ENCODE assay signal across 1 cellular context in the genomic region with DNA sequence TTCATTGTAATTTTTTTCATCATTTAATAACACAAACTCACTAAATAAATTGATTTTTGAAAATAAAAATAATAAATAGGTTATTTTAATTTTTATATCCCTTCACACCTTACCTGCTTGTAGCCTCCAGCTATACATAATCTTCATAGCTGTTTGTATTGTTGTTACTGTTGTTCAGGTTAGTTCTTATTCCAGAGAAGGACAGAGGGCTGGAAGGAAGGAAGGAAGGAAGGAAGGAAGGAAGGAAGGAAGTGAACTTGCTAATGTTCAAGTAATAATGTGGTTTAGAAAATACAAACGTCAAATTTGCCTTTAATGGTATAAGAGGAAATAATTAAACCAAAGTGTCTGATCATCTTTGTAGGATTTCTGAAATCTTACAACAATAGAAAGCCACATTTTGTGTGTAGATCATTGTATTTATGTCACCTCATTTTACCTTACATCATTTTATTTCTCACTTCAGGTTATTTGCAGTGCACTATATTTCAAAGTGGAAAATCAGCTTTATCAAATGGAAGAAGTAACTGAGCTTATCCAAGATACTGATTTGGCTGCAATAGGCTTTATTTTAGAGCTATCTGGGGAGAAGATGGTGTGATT.
TF ChIP-seq lines count a peak whose summit lies in the region.

No MANE protein-coding gene starts in this region.

TF ChIP-seq in GM23338, 12 proteins besides CTCF, POLR2A, EP300 and RAD21 (continued from another document):
- TF ChIP-seq, protein P1, sequence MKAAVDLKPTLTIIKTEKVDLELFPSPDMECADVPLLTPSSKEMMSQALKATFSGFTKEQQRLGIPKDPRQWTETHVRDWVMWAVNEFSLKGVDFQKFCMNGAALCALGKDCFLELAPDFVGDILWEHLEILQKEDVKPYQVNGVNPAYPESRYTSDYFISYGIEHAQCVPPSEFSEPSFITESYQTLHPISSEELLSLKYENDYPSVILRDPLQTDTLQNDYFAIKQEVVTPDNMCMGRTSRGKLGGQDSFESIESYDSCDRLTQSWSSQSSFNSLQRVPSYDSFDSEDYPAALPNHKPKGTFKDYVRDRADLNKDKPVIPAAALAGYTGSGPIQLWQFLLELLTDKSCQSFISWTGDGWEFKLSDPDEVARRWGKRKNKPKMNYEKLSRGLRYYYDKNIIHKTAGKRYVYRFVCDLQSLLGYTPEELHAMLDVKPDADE (IDR thresholded peaks at IDR 0.05): no peak
- TF ChIP-seq JUNB (IDR thresholded peaks at IDR 0.05; ENCODE audit: unreplicated experiment): no peak
- no peak for TF ChIP-seq POLR2AphosphoS5 (IDR thresholded peaks at IDR 0.05; ENCODE audit: low read depth)
- TF ChIP-seq, protein P2, sequence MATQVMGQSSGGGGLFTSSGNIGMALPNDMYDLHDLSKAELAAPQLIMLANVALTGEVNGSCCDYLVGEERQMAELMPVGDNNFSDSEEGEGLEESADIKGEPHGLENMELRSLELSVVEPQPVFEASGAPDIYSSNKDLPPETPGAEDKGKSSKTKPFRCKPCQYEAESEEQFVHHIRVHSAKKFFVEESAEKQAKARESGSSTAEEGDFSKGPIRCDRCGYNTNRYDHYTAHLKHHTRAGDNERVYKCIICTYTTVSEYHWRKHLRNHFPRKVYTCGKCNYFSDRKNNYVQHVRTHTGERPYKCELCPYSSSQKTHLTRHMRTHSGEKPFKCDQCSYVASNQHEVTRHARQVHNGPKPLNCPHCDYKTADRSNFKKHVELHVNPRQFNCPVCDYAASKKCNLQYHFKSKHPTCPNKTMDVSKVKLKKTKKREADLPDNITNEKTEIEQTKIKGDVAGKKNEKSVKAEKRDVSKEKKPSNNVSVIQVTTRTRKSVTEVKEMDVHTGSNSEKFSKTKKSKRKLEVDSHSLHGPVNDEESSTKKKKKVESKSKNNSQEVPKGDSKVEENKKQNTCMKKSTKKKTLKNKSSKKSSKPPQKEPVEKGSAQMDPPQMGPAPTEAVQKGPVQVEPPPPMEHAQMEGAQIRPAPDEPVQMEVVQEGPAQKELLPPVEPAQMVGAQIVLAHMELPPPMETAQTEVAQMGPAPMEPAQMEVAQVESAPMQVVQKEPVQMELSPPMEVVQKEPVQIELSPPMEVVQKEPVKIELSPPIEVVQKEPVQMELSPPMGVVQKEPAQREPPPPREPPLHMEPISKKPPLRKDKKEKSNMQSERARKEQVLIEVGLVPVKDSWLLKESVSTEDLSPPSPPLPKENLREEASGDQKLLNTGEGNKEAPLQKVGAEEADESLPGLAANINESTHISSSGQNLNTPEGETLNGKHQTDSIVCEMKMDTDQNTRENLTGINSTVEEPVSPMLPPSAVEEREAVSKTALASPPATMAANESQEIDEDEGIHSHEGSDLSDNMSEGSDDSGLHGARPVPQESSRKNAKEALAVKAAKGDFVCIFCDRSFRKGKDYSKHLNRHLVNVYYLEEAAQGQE (IDR thresholded peaks at IDR 0.05; ENCODE audit: unreplicated experiment): no peak
- no peak for TF ChIP-seq CREB1 (CRISPR knock-in tag; IDR thresholded peaks at IDR 0.05; ENCODE audit: low read depth)
- TF ChIP-seq, protein P3, sequence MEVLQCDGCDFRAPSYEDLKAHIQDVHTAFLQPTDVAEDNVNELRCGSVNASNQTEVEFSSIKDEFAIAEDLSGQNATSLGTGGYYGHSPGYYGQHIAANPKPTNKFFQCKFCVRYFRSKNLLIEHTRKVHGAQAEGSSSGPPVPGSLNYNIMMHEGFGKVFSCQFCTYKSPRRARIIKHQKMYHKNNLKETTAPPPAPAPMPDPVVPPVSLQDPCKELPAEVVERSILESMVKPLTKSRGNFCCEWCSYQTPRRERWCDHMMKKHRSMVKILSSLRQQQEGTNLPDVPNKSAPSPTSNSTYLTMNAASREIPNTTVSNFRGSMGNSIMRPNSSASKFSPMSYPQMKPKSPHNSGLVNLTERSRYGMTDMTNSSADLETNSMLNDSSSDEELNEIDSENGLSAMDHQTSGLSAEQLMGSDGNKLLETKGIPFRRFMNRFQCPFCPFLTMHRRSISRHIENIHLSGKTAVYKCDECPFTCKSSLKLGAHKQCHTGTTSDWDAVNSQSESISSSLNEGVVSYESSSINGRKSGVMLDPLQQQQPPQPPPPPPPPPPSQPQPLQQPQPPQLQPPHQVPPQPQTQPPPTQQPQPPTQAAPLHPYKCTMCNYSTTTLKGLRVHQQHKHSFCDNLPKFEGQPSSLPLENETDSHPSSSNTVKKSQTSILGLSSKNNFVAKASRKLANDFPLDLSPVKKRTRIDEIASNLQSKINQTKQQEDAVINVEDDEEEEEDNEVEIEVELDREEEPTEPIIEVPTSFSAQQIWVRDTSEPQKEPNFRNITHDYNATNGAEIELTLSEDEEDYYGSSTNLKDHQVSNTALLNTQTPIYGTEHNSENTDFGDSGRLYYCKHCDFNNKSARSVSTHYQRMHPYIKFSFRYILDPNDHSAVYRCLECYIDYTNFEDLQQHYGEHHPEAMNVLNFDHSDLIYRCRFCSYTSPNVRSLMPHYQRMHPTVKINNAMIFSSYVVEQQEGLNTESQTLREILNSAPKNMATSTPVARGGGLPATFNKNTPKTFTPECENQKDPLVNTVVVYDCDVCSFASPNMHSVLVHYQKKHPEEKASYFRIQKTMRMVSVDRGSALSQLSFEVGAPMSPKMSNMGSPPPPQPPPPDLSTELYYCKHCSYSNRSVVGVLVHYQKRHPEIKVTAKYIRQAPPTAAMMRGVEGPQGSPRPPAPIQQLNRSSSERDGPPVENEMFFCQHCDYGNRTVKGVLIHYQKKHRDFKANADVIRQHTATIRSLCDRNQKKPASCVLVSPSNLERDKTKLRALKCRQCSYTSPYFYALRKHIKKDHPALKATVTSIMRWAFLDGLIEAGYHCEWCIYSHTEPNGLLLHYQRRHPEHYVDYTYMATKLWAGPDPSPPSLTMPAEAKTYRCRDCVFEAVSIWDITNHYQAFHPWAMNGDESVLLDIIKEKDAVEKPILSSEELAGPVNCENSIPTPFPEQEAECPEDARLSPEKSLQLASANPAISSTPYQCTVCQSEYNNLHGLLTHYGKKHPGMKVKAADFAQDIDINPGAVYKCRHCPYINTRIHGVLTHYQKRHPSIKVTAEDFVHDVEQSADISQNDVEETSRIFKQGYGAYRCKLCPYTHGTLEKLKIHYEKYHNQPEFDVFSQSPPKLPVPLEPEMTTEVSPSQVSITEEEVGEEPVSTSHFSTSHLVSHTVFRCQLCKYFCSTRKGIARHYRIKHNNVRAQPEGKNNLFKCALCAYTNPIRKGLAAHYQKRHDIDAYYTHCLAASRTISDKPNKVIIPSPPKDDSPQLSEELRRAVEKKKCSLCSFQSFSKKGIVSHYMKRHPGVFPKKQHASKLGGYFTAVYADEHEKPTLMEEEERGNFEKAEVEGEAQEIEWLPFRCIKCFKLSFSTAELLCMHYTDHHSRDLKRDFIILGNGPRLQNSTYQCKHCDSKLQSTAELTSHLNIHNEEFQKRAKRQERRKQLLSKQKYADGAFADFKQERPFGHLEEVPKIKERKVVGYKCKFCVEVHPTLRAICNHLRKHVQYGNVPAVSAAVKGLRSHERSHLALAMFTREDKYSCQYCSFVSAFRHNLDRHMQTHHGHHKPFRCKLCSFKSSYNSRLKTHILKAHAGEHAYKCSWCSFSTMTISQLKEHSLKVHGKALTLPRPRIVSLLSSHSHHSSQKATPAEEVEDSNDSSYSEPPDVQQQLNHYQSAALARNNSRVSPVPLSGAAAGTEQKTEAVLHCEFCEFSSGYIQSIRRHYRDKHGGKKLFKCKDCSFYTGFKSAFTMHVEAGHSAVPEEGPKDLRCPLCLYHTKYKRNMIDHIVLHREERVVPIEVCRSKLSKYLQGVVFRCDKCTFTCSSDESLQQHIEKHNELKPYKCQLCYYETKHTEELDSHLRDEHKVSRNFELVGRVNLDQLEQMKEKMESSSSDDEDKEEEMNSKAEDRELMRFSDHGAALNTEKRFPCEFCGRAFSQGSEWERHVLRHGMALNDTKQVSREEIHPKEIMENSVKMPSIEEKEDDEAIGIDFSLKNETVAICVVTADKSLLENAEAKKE (CRISPR knock-in tag; IDR thresholded peaks at IDR 0.05): no peak
